In the genomic region with DNA sequence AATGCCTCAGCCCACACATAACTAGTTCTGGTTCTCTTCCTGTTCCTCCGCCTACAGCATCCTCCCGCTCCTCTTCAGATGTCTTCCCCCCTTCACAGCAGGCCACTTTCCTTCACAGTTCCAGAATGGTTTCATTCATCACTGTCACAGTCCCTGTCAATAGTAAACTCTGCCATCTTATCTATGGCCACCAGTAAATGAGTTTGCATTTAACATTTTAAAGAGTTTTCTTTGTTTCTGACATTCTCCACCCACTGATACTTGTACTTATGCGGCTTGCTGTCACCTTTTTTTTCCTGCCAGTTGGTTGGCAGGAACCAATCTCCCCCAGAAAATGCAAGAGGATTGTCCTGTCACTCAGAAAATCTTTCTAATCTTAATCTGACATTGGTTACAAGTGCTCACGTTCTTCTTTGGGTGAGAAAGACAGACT, we compare ENCODE assay signal across 9 cellular contexts.
DNase-seq lines count a peak whose midpoint lies in the region; ATAC-seq and TF ChIP-seq lines count a peak whose summit lies in the region.
"Had no signal": no experiment of that assay in that cellular context is flagged by ENCODE, and none has a peak within 500 bp of the region (broad histone marks: within the 10 kb centered on the region; RNA-seq: fewer than 3 reads in every experiment).

No MANE protein-coding gene starts in this region.

- H3K27me3 ChIP-seq in breast epithelium: peaks cover 0 to 6% of the 10 kb centered on the region in 2 donors

- no peak for TF ChIP-seq CTCF in breast epithelium (IDR thresholded peaks at IDR 0.05)

- ATAC-seq in GM19025 (IDR thresholded peaks at IDR 0.05; ENCODE audit: low read depth, unreplicated experiment) (peak; percentile 46), GM21825 (IDR thresholded peaks at IDR 0.05; ENCODE audit: unreplicated experiment) (peak; percentile 44), HG03469 (IDR thresholded peaks at IDR 0.05; ENCODE audit: unreplicated experiment) (peak; percentile 35)
- ATAC-seq: activated CD4-positive, CD25-positive, alpha-beta regulatory T cell treated with anti-CD3 and anti-CD28 coated beads, Interleukin-2, amount 50 U/mL, for 24 hours had no signal

- H3K4me3 ChIP-seq in breast epithelium: no peak overlapping the region

- H3K27ac ChIP-seq in breast epithelium: no peak overlapping the region

- H3K36me3 ChIP-seq in breast epithelium: no peaks in the 10 kb centered on the region

- TF ChIP-seq POLR2A in breast epithelium (IDR thresholded peaks at IDR 0.05): no peak

- H3K9me3 ChIP-seq in breast epithelium: no peaks in the 10 kb centered on the region

- DNase-seq in putamen (ENCODE audit: low spot score) (peak; percentile 35), SW480 (ENCODE audit: low spot score) (no peak), breast epithelium (ENCODE audit: low spot score in 2 of 2) (no peak), posterior vena cava (ENCODE audit: low spot score) (no peak)
- DNase-seq: central memory CD4-positive, alpha-beta T cell had no signal

- H3K4me1 ChIP-seq in breast epithelium: no peaks in the 10 kb centered on the region

- intact Hi-C loops in breast epithelium (cut with DNase I; ENCODE audit: low total_unique reads) (no loop called here), posterior vena cava (cut with DNase I) (no loop called here)
